28 cellular contexts compared by ENCODE assay signal in genomic region chr12:75935544-75936242, GRCh38.
DNase-seq lines count a peak whose midpoint lies in the region; ATAC-seq and TF ChIP-seq lines count a peak whose summit lies in the region.
"Had no signal": no experiment of that assay in that cellular context is flagged by ENCODE, and none has a peak within 500 bp of the region (broad histone marks: within the 10 kb centered on the region; RNA-seq: fewer than 3 reads in every experiment).

No MANE protein-coding gene starts in this region.

- H3K27me3 ChIP-seq in foreskin keratinocyte, result no peaks in the 10 kb centered on the region
- H3K27me3 ChIP-seq: left lung, right atrium auricular region, testis had no signal

- H3K4me1 Mint-ChIP-seq in activated naive CD8-positive, alpha-beta T cell (ENCODE audit: low read depth), result peaks cover 27% of the 10 kb centered on the region
- peaks cover 26% of the 10 kb centered on the region for H3K4me1 Mint-ChIP-seq in activated naive CD8-positive, alpha-beta T cell treated with anti-CD3 and anti-CD28 coated beads for 36 hours
- H3K4me1 Mint-ChIP-seq in activated CD8-positive, alpha-beta T cell treated with anti-CD3 and anti-CD28 coated beads for 36 hours (ENCODE audit: low read depth), result peaks cover 32% of the 10 kb centered on the region

- CTCF ChIA-PET in activated CD8-positive, alpha-beta T cell treated with anti-CD3 and anti-CD28 coated beads for 36 hours (lab: Charles Lee), result interaction anchor here (0.9 to 2.6 kb wide), 3 partner anchors 8 to 96 kb away, joined by 3 to 11 read pairs (median 4); partner anchors contain the start of gene PHLDA1

- peaks cover 18% of the 10 kb centered on the region for H3K4me1 ChIP-seq in foreskin keratinocyte
- H3K4me1 ChIP-seq: testis had no signal

- no peak for ATAC-seq in activated CD8-positive, alpha-beta T cell treated with anti-CD3 and anti-CD28 coated beads for 36 hours
- ATAC-seq in foreskin keratinocyte (peak; percentile 13), HG03354 (IDR thresholded peaks at IDR 0.05; ENCODE audit: poor library complexity, severe bottlenecking, unreplicated experiment) (no peak), GM21723 (IDR thresholded peaks at IDR 0.05; ENCODE audit: unreplicated experiment) (no peak)
- ATAC-seq: CD8-positive, alpha-beta T cell; PC-3; Right ventricle myocardium inferior; SK-N-SH treated with all-trans-retinoic acid at 6 μM for 48 hours had no signal

- DNase-seq in activated naive CD8-positive, alpha-beta T cell treated with anti-CD3 and anti-CD28 coated beads for 36 hours, result no peak
- peak; percentile 11 for DNase-seq in activated CD8-positive, alpha-beta T cell treated with anti-CD3 and anti-CD28 coated beads for 36 hours
- no peak for DNase-seq in foreskin keratinocyte
- no peak for DNase-seq in NCI-H748 treated with DMSO at 0.1 percent for 48 hours (lab: John Stamatoyannopoulos, UW)
- DNase-seq: ACHN; caudate nucleus; CD8-positive, alpha-beta T cell; DMS 273 treated with DMSO at 0.1 percent for 48 hours; effector CD8-positive, alpha-beta T cell; EL; glutamatergic neuron; Kasumi-1; left lung; NCI-H1436 treated with DMSO at 0.1 percent for 48 hours; NCI-H2081 treated with DMSO at 0.1 percent for 48 hours; NCI-H226; NCI-H526 treated with DMSO at 0.1 percent for 48 hours; PC-3; stimulated activated naive CD4-positive, alpha-beta T cell; testis had no signal

- POLR2A ChIA-PET in activated CD8-positive, alpha-beta T cell treated with anti-CD3 and anti-CD28 coated beads for 36 hours (lab: Charles Lee), result interaction anchor here (0.6 to 4.4 kb wide), 6 partner anchors 14 to 424 kb away, joined by 3 to 33 read pairs (median 4); partner anchors contain the start of genes KRR1 and PHLDA1

- H3K9me3 Mint-ChIP-seq in activated naive CD8-positive, alpha-beta T cell (ENCODE audit: low read depth), result no peaks in the 10 kb centered on the region
- no peaks in the 10 kb centered on the region for H3K9me3 Mint-ChIP-seq in activated naive CD8-positive, alpha-beta T cell treated with anti-CD3 and anti-CD28 coated beads for 36 hours
- peaks cover 1% of the 10 kb centered on the region for H3K9me3 Mint-ChIP-seq in activated CD8-positive, alpha-beta T cell treated with anti-CD3 and anti-CD28 coated beads for 36 hours
- H3K9me3 Mint-ChIP-seq: CD8-positive, alpha-beta T cell had no signal

- intact Hi-C loops in activated CD8-positive, alpha-beta T cell treated with anti-CD3 and anti-CD28 coated beads for 36 hours (cut with micrococcal nuclease), result loop anchor here (2.0 to 10.0 kb wide), 3 partner anchors 43 to 291 kb away; no protein-coding TSS in a partner anchor

- H3K27ac ChIP-seq in foreskin keratinocyte, result no peak overlapping the region
- H3K27ac ChIP-seq: coronary artery, left lung, testis had no signal

- H3K36me3 Mint-ChIP-seq in activated naive CD8-positive, alpha-beta T cell, result no peaks in the 10 kb centered on the region
- H3K36me3 Mint-ChIP-seq in activated naive CD8-positive, alpha-beta T cell treated with anti-CD3 and anti-CD28 coated beads for 36 hours, result peaks cover 2% of the 10 kb centered on the region
- H3K36me3 Mint-ChIP-seq in activated CD8-positive, alpha-beta T cell treated with anti-CD3 and anti-CD28 coated beads for 36 hours (ENCODE audit: low read depth), result no peaks in the 10 kb centered on the region
- H3K36me3 Mint-ChIP-seq: CD8-positive, alpha-beta T cell had no signal

- peak overlapping the region; percentile 52 for H3K27ac Mint-ChIP-seq in activated naive CD8-positive, alpha-beta T cell
- no peak overlapping the region for H3K27ac Mint-ChIP-seq in activated naive CD8-positive, alpha-beta T cell treated with anti-CD3 and anti-CD28 coated beads for 36 hours
- H3K27ac Mint-ChIP-seq in activated CD8-positive, alpha-beta T cell treated with anti-CD3 and anti-CD28 coated beads for 36 hours, result peak overlapping the region; percentile 40
- H3K27ac Mint-ChIP-seq: B cell; CD8-positive, alpha-beta T cell had no signal

- no peaks in the 10 kb centered on the region for H3K27me3 Mint-ChIP-seq in activated naive CD8-positive, alpha-beta T cell
- H3K27me3 Mint-ChIP-seq in activated naive CD8-positive, alpha-beta T cell treated with anti-CD3 and anti-CD28 coated beads for 36 hours, result no peaks in the 10 kb centered on the region
- peaks cover 3% of the 10 kb centered on the region for H3K27me3 Mint-ChIP-seq in activated CD8-positive, alpha-beta T cell treated with anti-CD3 and anti-CD28 coated beads for 36 hours

- no peak overlapping the region for H3K4me3 Mint-ChIP-seq in activated naive CD8-positive, alpha-beta T cell
- no peak overlapping the region for H3K4me3 Mint-ChIP-seq in activated naive CD8-positive, alpha-beta T cell treated with anti-CD3 and anti-CD28 coated beads for 36 hours
- H3K4me3 Mint-ChIP-seq in activated CD8-positive, alpha-beta T cell treated with anti-CD3 and anti-CD28 coated beads for 36 hours, result no peak overlapping the region
- H3K4me3 Mint-ChIP-seq: B cell; CD8-positive, alpha-beta T cell had no signal

- TF ChIP-seq CTCF in activated CD8-positive, alpha-beta T cell treated with anti-CD3 and anti-CD28 coated beads for 36 hours (IDR thresholded peaks at IDR 0.05), result no peak
- no peak for TF ChIP-seq CTCF in foreskin keratinocyte (conservative IDR thresholded peaks at IDR 0.05)
